1 cellular context compared by ENCODE assay signal in the genomic region with DNA sequence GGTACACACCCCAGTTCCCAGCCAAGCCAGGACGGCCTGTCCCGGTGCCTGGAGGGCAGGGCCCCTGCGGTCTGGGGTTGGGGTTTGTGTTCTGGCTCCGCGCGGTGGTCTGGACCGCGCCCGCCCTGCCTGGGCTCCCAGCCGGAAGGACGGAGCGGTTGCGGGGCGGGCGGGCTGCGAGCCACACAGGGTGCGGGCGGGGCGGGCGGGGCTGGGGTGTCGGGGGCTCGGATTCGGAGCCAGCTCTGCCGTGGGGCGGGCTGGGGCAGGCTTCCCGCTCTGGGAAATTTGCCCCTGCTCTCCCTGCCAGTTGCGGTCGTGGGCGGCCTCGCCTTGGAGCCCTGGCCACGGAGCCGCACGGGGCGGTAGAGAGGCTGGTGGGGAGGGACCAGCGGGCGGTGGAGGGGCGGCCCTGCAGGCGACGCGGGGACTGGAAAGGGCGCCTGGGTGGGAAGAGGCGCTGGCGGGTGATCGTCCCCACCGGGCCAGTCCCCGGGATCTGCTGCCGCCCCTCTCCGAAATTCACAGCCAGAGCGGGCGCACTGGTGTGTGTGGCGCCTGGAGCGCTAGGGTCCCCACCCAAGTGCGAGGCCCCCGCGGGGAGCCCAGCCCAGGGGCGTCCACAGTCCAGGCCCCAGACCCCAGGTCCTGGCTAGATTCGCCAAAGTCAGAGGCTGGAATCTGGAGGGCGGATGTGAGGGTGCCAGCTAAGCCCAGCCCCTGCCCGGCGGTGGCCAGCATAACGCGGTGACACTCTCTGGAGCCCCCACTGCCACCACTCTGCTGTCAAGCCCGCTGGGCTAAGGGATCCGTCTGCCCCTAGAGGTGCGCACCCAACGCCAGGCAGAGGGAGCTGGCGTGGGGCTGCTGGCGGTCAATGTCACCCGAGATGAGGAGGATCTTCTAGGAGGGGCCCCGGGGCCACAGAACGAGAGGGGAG.
TF ChIP-seq lines count a peak whose summit lies in the region.

No MANE protein-coding gene starts in this region.

TF ChIP-seq in WTC11, 78 proteins besides CTCF, POLR2A, EP300 and RAD21 (continued from another document):
- TF ChIP-seq ARID4B (CRISPR knock-in tag; IDR thresholded peaks at IDR 0.05; ENCODE audit: borderline replicate concordance), result no peak
